21 cellular contexts compared by ENCODE assay signal in genomic region chr3:141334627-141335250, GRCh38. TPM values are rescaled to one million over a fixed set of nuclear protein-coding genes. Genes with fewer than 3 reads are reported as not detected.
DNase-seq lines count a peak whose midpoint lies in the region; ATAC-seq and TF ChIP-seq lines count a peak whose summit lies in the region.
"Had no signal": no experiment of that assay in that cellular context is flagged by ENCODE, and none has a peak within 500 bp of the region (broad histone marks: within the 10 kb centered on the region; RNA-seq: fewer than 3 reads in every experiment).

No MANE protein-coding gene starts in this region.

- H2AK5ac ChIP-seq in IMR-90 (ENCODE audit: low read depth, low read length), result peak overlapping the region; percentile 99
- no peak overlapping the region for H2AK5ac ChIP-seq in mesendoderm (ENCODE audit: low read length)

- H2BK5ac ChIP-seq in IMR-90 (ENCODE audit: low read depth, low read length, poor library complexity, severe bottlenecking) (peak overlapping the region; percentile 99), mesendoderm (ENCODE audit: low read length) (peak overlapping the region; percentile 98)

- CTCF ChIA-PET in IMR-90 (lab: Yijun Ruan, JAX), result interaction anchor here (1.2 to 1.6 kb wide), 2 partner anchors 117 to 120 kb away, joined by 4 read pairs; no protein-coding TSS in a partner anchor

- TF ChIP-seq CTCF in IMR-90 (conservative IDR thresholded peaks at IDR 0.05; ENCODE audit: low read depth, low read length) (no peak), endodermal cell (conservative IDR thresholded peaks at IDR 0.05) (no peak)

- H3K79me1 ChIP-seq in IMR-90 (ENCODE audit: low read depth in 1 of 2, low read length in 2 of 2) (peaks cover 0 to 33% of the 10 kb centered on the region in 2 experiments; a peak in 3 of 4 replicates), mesendoderm (ENCODE audit: low read length) (no peaks in the 10 kb centered on the region)

- DNase-seq in IMR-90 (no peak), endodermal cell (peak; percentile 85), mesendoderm (peak; percentile 89), GF-D8 (lab: John Stamatoyannopoulos, UW) (no peak)
- DNase-seq: AML-193; C1 segment of cervical spinal cord; CD8-positive, alpha-beta memory T cell; MG63; NCI-H1417; NCI-H187 treated with DMSO at 0.1 percent for 48 hours; NCI-H226; NCI-H510A treated with DMSO at 0.1 percent for 48 hours; NCI-H748 treated with DMSO at 0.1 percent for 48 hours; PC-9; SHP77 treated with DMSO at 0.1 percent for 48 hours had no signal

- H2BK120ac ChIP-seq in IMR-90 (ENCODE audit: low read depth, low read length) (peak overlapping the region; percentile 99), mesendoderm (ENCODE audit: low read depth, low read length) (no peak overlapping the region)

- dilution Hi-C loops in IMR-90 (cut with HindIII; ENCODE audit: low sequenced_read_pairs, unreplicated experiment), result no loop called here

- peaks cover 44% of the 10 kb centered on the region for H3K9me1 ChIP-seq in IMR-90 (ENCODE audit: insufficient read depth, low read length)

- H3K27ac Mint-ChIP-seq in endodermal cell, result peak overlapping the region; percentile 14

- H3K56ac ChIP-seq in IMR-90 (ENCODE audit: extremely low read depth, insufficient read depth, low read length), result peak overlapping the region; percentile 60
- H3K56ac ChIP-seq in mesendoderm (ENCODE audit: low read length), result peak overlapping the region; percentile 82

- no peak overlapping the region for H3K4me3 ChIP-seq in IMR-90 (ENCODE audit: insufficient read depth, low read depth, low read length)
- no peak overlapping the region for H3K4me3 ChIP-seq in endodermal cell (ENCODE audit: low read length)
- H3K4me3 ChIP-seq in mesendoderm (ENCODE audit: low read length), result no peak overlapping the region
- H3K4me3 ChIP-seq: MG63, PC-9, SK-N-MC had no signal

- H4K5ac ChIP-seq in IMR-90 (ENCODE audit: low read depth, low read length) (peak overlapping the region; percentile 88), mesendoderm (ENCODE audit: low read length) (no peak overlapping the region)

- peak overlapping the region; percentile 95 for H4K8ac ChIP-seq in IMR-90 (ENCODE audit: low read depth in 2 of 2, low read length in 2 of 2)
- no peak overlapping the region for H4K8ac ChIP-seq in mesendoderm (ENCODE audit: low read depth, low read length)

- H4K91ac ChIP-seq in IMR-90 (ENCODE audit: insufficient read depth, low read depth, low read length), result peak overlapping the region; percentile 97

- H3K27me3 ChIP-seq in IMR-90 (ENCODE audit: control insufficient read depth, insufficient read depth, low read length) (no peaks in the 10 kb centered on the region), endodermal cell (ENCODE audit: control insufficient read depth, insufficient read depth, low read length, poor library complexity, severe bottlenecking) (no peaks in the 10 kb centered on the region), mesendoderm (ENCODE audit: insufficient read depth, low read length, poor library complexity) (no peaks in the 10 kb centered on the region)
- H3K27me3 ChIP-seq: MG63 had no signal

- H3K4me1 ChIP-seq in IMR-90 (ENCODE audit: control insufficient read depth, insufficient read depth, low read length) (peaks cover 38% of the 10 kb centered on the region), endodermal cell (ENCODE audit: control insufficient read depth, insufficient read depth, low read length) (peaks cover 21% of the 10 kb centered on the region), mesendoderm (ENCODE audit: control insufficient read depth, low read depth, low read length) (peaks cover 15% of the 10 kb centered on the region)

- H3K4ac ChIP-seq in IMR-90 (ENCODE audit: low read depth, low read length) (peak overlapping the region; percentile 98), mesendoderm (ENCODE audit: low read depth, low read length) (no peak overlapping the region)

- peak overlapping the region; percentile 18 for H2AFZ ChIP-seq in IMR-90 (replicated peaks; ENCODE audit: low read length, poor library complexity)
- H2AFZ ChIP-seq: PC-9 had no signal

- H3K9me3 Mint-ChIP-seq in endodermal cell, result no peaks in the 10 kb centered on the region
- H3K9me3 Mint-ChIP-seq: CD8-positive, alpha-beta memory T cell had no signal

- in situ Hi-C loops in IMR-90 (cut with MboI; ENCODE audit: low sequenced_read_pairs), result loop anchor here (25.0 kb wide), 1 partner anchor 553 kb away; the partner anchor contains the start of gene ATP1B3

- BruUV-seq in IMR-90 (replicated peaks; lab: Mats Ljungman, UMichigan), result no TSS peak

- no peak for ATAC-seq in IMR-90 (ENCODE audit: low read depth)
- ATAC-seq in GM18502 (IDR thresholded peaks at IDR 0.05; ENCODE audit: poor library complexity, unreplicated experiment), result no peak
- ATAC-seq in HG03095 (IDR thresholded peaks at IDR 0.05; ENCODE audit: unreplicated experiment), result no peak
- no peak for ATAC-seq in GM18868 (IDR thresholded peaks at IDR 0.05; ENCODE audit: unreplicated experiment)
- ATAC-seq: HCT116 had no signal

- H3K36me3 ChIP-seq in IMR-90 (ENCODE audit: control insufficient read depth, insufficient read depth, low read length) (no peaks in the 10 kb centered on the region), endodermal cell (ENCODE audit: control insufficient read depth, insufficient read depth, low read length) (no peaks in the 10 kb centered on the region), mesendoderm (ENCODE audit: control insufficient read depth, insufficient read depth, low read length) (no peaks in the 10 kb centered on the region)
- H3K36me3 ChIP-seq: MG63 had no signal

- H3K23ac ChIP-seq in IMR-90 (ENCODE audit: low read depth, low read length), result peak overlapping the region; percentile 63
- no peak overlapping the region for H3K23ac ChIP-seq in mesendoderm (ENCODE audit: low read length)

- TF ChIP-seq RAD21 in IMR-90 (IDR thresholded peaks at IDR 0.05; ENCODE audit: low read length), result no peak

- intact Hi-C loops in IMR-90 (cut with micrococcal nuclease), result no loop called here

- WGBS in IMR-90 (ENCODE audit: extremely low coverage in 2 of 2, insufficient read length in 1 of 2), 2 experiments, result 97% methylated on average over 5 of the region's 11 CpGs; no CpG with 5 or more reads in 1 of the 2 experiments
- 60 to 64% methylated on average over 8 to 11 of the region's 11 CpGs for WGBS in endodermal cell (ENCODE audit: insufficient coverage in 1 of 2, insufficient read length in 1 of 2), 2 experiments
- WGBS in mesendoderm (ENCODE audit: extremely low coverage, insufficient coverage, low lambda C conversion rate), result no CpG with 5 or more reads among the region's 11 CpGs

- no peaks in the 10 kb centered on the region for H3K79me2 ChIP-seq in mesendoderm (ENCODE audit: control insufficient read depth, insufficient read depth, low read length)

- peaks cover 52% of the 10 kb centered on the region for H3K4me1 Mint-ChIP-seq in endodermal cell
- H3K4me1 Mint-ChIP-seq: CD8-positive, alpha-beta memory T cell had no signal

- H4K20me1 ChIP-seq in IMR-90 (ENCODE audit: insufficient read depth, low read length), result no peaks in the 10 kb centered on the region

- H3K18ac ChIP-seq in IMR-90 (ENCODE audit: low read depth, low read length) (peak overlapping the region; percentile 84; the same call in 1 of the 2 replicates), mesendoderm (ENCODE audit: low read length) (no peak overlapping the region)

- H2BK15ac ChIP-seq in IMR-90 (ENCODE audit: low read depth, low read length) (peak overlapping the region; percentile 86), mesendoderm (replicated peaks; ENCODE audit: low read depth) (no peak overlapping the region)

- peak overlapping the region; percentile 69 for H2AK9ac ChIP-seq in IMR-90 (replicated peaks; ENCODE audit: low read depth, low read length, poor library complexity)

- H3K14ac ChIP-seq in IMR-90 (replicated peaks; ENCODE audit: low read depth, low read length), result peak overlapping the region; percentile 90

- H3K36me3 Mint-ChIP-seq in endodermal cell (ENCODE audit: low read depth), result no peaks in the 10 kb centered on the region
- H3K36me3 Mint-ChIP-seq: CD8-positive, alpha-beta memory T cell had no signal

- peaks cover 3% of the 10 kb centered on the region for H3K27me3 Mint-ChIP-seq in endodermal cell (ENCODE audit: insufficient read depth)

- H3K9ac ChIP-seq in IMR-90 (ENCODE audit: low read depth, low read length) (peak overlapping the region; percentile 21; the same call in 1 of the 2 replicates), endodermal cell (ENCODE audit: extremely low read depth, low read length, poor library complexity, severe bottlenecking) (no peak overlapping the region), mesendoderm (ENCODE audit: low read length) (peak overlapping the region; percentile 29)

- H3K27ac ChIP-seq in IMR-90 (ENCODE audit: insufficient read depth, low read length), result peak overlapping the region; percentile 66
- H3K27ac ChIP-seq in endodermal cell (ENCODE audit: low read depth, low read length), result no peak overlapping the region
- H3K27ac ChIP-seq in mesendoderm (ENCODE audit: low read depth, low read length), result peak overlapping the region; percentile 36
- H3K27ac ChIP-seq: PC-9, RWPE1 had no signal

- H3K9me3 ChIP-seq in IMR-90 (ENCODE audit: control insufficient read depth, insufficient read depth, low read length) (no peaks in the 10 kb centered on the region), endodermal cell (ENCODE audit: control insufficient read depth, low read length) (peaks cover 4% of the 10 kb centered on the region)
- H3K9me3 ChIP-seq: MG63 had no signal

- peak overlapping the region; percentile 94 for H2BK20ac ChIP-seq in IMR-90 (ENCODE audit: low read depth, low read length)

- peak overlapping the region; percentile 0 for H3K4me3 Mint-ChIP-seq in endodermal cell
- H3K4me3 Mint-ChIP-seq: CD8-positive, alpha-beta memory T cell had no signal

- POLR2A ChIA-PET in IMR-90 (lab: Charles Lee; ENCODE audit: unreplicated experiment), result interaction anchor here (0.6 kb wide), 1 partner anchor 31 kb away, joined by 3 read pairs; no protein-coding TSS in a partner anchor

- no peak for TF ChIP-seq POLR2A in IMR-90 (IDR thresholded peaks at IDR 0.05; ENCODE audit: low read depth, low read length)

- H3K4me2 ChIP-seq in IMR-90 (ENCODE audit: low read depth, low read length) (no peak overlapping the region), mesendoderm (ENCODE audit: low read length) (no peak overlapping the region)
- H3K4me2 ChIP-seq: PC-9 had no signal

RNA-seq across cellular contexts. Expression of gene ZBTB38, which starts 33.6 kb away (rescaled TPM):
- total RNA-seq in IMR-90 (2012; rRNA removed) (230 and 274 TPM in 2 replicates), endodermal cell (10 to 100 TPM; 27.3 to 28.2 TPM)
- polyA plus RNA-seq in IMR-90 (2012; rRNA removed), result 44.9 and 45.1 TPM in 2 replicates
- 15.3 and 16.3 TPM in 2 replicates for polyA plus RNA-seq in IMR-90 (2012; cell fraction: cytosol; rRNA removed)
- polyA plus RNA-seq in IMR-90 (2012; cell fraction: nucleus; rRNA removed; ENCODE audit: low replicate concordance), result 12.9 and 53.4 TPM in 2 replicates
- polyA plus RNA-seq in endodermal cell (2013, experiment 1 of 2), result 19.0 TPM
- polyA plus RNA-seq in endodermal cell (2013, experiment 2 of 2), result 17.6 TPM
- 20.8 TPM for polyA plus RNA-seq in mesendoderm (2013, experiment 1 of 2)
- polyA plus RNA-seq in mesendoderm (2013, experiment 2 of 2), result 20.5 TPM

Comparison
In these comparisons a context has a peak if more than half of its experiments do, and no peak if none do; other contexts are left out.
1. DNase-seq: peak in endodermal cell (single experiment) and mesendoderm (single experiment); none in IMR-90 (single experiment) and GF-D8 (single experiment).